Comparison of ENCODE assay signal across 9 cellular contexts in genomic region chr9:14346826-14347407, GRCh38. TPM values are rescaled to one million over a fixed set of nuclear protein-coding genes. Genes with fewer than 3 reads are reported as not detected.
DNase-seq lines count a peak whose midpoint lies in the region; ATAC-seq and TF ChIP-seq lines count a peak whose summit lies in the region.
"Had no signal": no experiment of that assay in that cellular context is flagged by ENCODE, and none has a peak within 500 bp of the region (broad histone marks: within the 10 kb centered on the region; RNA-seq: fewer than 3 reads in every experiment).

No MANE protein-coding gene starts in this region.

- no peak overlapping the region for H3K18ac ChIP-seq in neuronal stem cell (ENCODE audit: low read length)

- WGBS in neuronal stem cell (ENCODE audit: extremely low coverage in 2 of 2, insufficient read length in 2 of 2, insufficient replicate concordance in 1 of 2), 2 donors: no CpG with 5 or more reads among the region's 37 CpGs

- H3K9me3 ChIP-seq in cardiac muscle cell (ENCODE audit: low read depth) (no peaks in the 10 kb centered on the region), neuronal stem cell (replicated peaks in 1 of 2; ENCODE audit: control insufficient read depth in 2 of 2, insufficient read depth in 1 of 2, low read depth in 1 of 2, low read length in 2 of 2) (peaks cover 0 to 7% of the 10 kb centered on the region in 2 donors), vagina (no peaks in the 10 kb centered on the region)

- H3K4me1 ChIP-seq in cardiac muscle cell (ENCODE audit: low read depth) (peaks cover 23% of the 10 kb centered on the region), neuronal stem cell (ENCODE audit: control insufficient read depth in 2 of 2, insufficient read depth in 1 of 2, low read depth in 1 of 2, low read length in 2 of 2) (peaks cover 20 to 47% of the 10 kb centered on the region in 2 donors), vagina (peaks cover 40% of the 10 kb centered on the region)

- TF ChIP-seq POLR2A in vagina (IDR thresholded peaks at IDR 0.05): no peak

- intact Hi-C loops in vagina (cut with DNase I): loop anchor here (2.0 to 10.0 kb wide), 2 partner anchors 32 to 902 kb away; partner anchors contain the start of gene NFIB

- H4K91ac ChIP-seq in neuronal stem cell (ENCODE audit: low read depth, low read length, poor library complexity): no peak overlapping the region

- TF ChIP-seq CTCF in cardiac muscle cell (IDR thresholded peaks at IDR 0.05; ENCODE audit: low read depth, low read length): no peak
- no peak for TF ChIP-seq CTCF in vagina (IDR thresholded peaks at IDR 0.05)

- H2BK12ac ChIP-seq in neuronal stem cell (ENCODE audit: low read length): no peak overlapping the region

- H3K4me1 Mint-ChIP-seq in T-helper 2 cell treated with Interferon-gamma antibody and Interleukin-4, amounts not matched to agents 5 μg/mL and 100 μg/mL, for 36 hours (ENCODE audit: low read depth): peaks cover 2% of the 10 kb centered on the region

- H3K36me3 ChIP-seq in cardiac muscle cell: no peaks in the 10 kb centered on the region
- no peaks in the 10 kb centered on the region for H3K36me3 ChIP-seq in neuronal stem cell (replicated peaks in 1 of 2; ENCODE audit: control insufficient read depth in 2 of 2, insufficient read depth in 2 of 2, low read length in 2 of 2)
- H3K36me3 ChIP-seq in vagina: no peaks in the 10 kb centered on the region

- H3K79me1 ChIP-seq in neuronal stem cell (ENCODE audit: low read depth, low read length): no peaks in the 10 kb centered on the region

- H3K14ac ChIP-seq in neuronal stem cell (ENCODE audit: low read length): no peak overlapping the region

- H3K9ac ChIP-seq in neuronal stem cell (ENCODE audit: low read depth, low read length, poor library complexity): no peak overlapping the region

- peak overlapping the region; percentile 83 for H2AFZ ChIP-seq in neuronal stem cell (ENCODE audit: low read length)

- H2BK120ac ChIP-seq in neuronal stem cell (ENCODE audit: low read depth, low read length): no peak overlapping the region

- H2BK5ac ChIP-seq in neuronal stem cell (ENCODE audit: low read length): no peak overlapping the region

- H3K4me3 ChIP-seq in cardiac muscle cell: peak overlapping the region; percentile 37
- peak overlapping the region; percentile 27 to 74 for H3K4me3 ChIP-seq in neuronal stem cell (ENCODE audit: low read length in 2 of 2)
- peak overlapping the region; percentile 42 to 50 for H3K4me3 ChIP-seq in vagina

- no peak overlapping the region for H3K27ac ChIP-seq in cardiac muscle cell
- no peak overlapping the region for H3K27ac ChIP-seq in neuronal stem cell (replicated peaks; ENCODE audit: low read length)
- H3K27ac ChIP-seq in vagina: peak overlapping the region; percentile 59

- H3K4ac ChIP-seq in neuronal stem cell (ENCODE audit: low read length): no peak overlapping the region

- peak; percentile 17 to 37 for DNase-seq in NCI-H526 (lab: John Stamatoyannopoulos, UW)
- DNase-seq in NCI-H526 treated with DMSO at 0.1 percent for 48 hours (lab: John Stamatoyannopoulos, UW): no peak
- peak in 1 of 2 donors; percentile 45 for DNase-seq in cardiac muscle cell (ENCODE audit: low read depth in 1 of 2, low spot score in 1 of 2)
- no peak for DNase-seq in neuronal stem cell (ENCODE audit: low spot score)
- DNase-seq in vagina (ENCODE audit: extremely low spot score in 2 of 2): no peak
- DNase-seq in Kasumi-1 (lab: John Stamatoyannopoulos, UW): no peak
- DNase-seq in T-helper 2 cell treated with Interferon-gamma antibody and Interleukin-4, amounts not matched to agents 5 μg/mL and 100 μg/mL, for 36 hours (ENCODE audit: low spot score): no peak
- DNase-seq: KBM-7 had no signal

- H3K27me3 ChIP-seq in cardiac muscle cell: peaks cover 100% of the 10 kb centered on the region
- H3K27me3 ChIP-seq in neuronal stem cell (ENCODE audit: control insufficient read depth in 3 of 3, insufficient read depth in 3 of 3, low read depth in 1 of 3, low read length in 3 of 3): peaks cover 32 to 100% (median 90%) of the 10 kb centered on the region in 3 experiments
- peaks cover 5% of the 10 kb centered on the region for H3K27me3 ChIP-seq in vagina

- no peak for ATAC-seq in GM19328 (IDR thresholded peaks at IDR 0.05; ENCODE audit: unreplicated experiment)

- H3K36me3 Mint-ChIP-seq in T-helper 2 cell treated with Interferon-gamma antibody and Interleukin-4, amounts not matched to agents 5 μg/mL and 100 μg/mL, for 36 hours (ENCODE audit: low read depth): no peaks in the 10 kb centered on the region

- H3K4me2 ChIP-seq in neuronal stem cell (ENCODE audit: insufficient read depth, low read length, poor library complexity, severe bottlenecking): peak overlapping the region; percentile 66

- H3K9me3 Mint-ChIP-seq in T-helper 2 cell treated with Interferon-gamma antibody and Interleukin-4, amounts not matched to agents 5 μg/mL and 100 μg/mL, for 36 hours: no peaks in the 10 kb centered on the region

- no peak overlapping the region for H3K23ac ChIP-seq in neuronal stem cell (ENCODE audit: low read depth, low read length, poor library complexity)

- no peak overlapping the region for H4K8ac ChIP-seq in neuronal stem cell (ENCODE audit: low read depth, low read length)

- no peak overlapping the region for H3K27ac Mint-ChIP-seq in T-helper 2 cell treated with Interferon-gamma antibody and Interleukin-4, amounts not matched to agents 5 μg/mL and 100 μg/mL, for 36 hours

- H2BK15ac ChIP-seq in neuronal stem cell (ENCODE audit: low read length): no peak overlapping the region

- no peak overlapping the region for H3K4me3 Mint-ChIP-seq in T-helper 2 cell treated with Interferon-gamma antibody and Interleukin-4, amounts not matched to agents 5 μg/mL and 100 μg/mL, for 36 hours

- no peak overlapping the region for H2AK5ac ChIP-seq in neuronal stem cell (ENCODE audit: low read depth, low read length)

- H3K27me3 Mint-ChIP-seq in T-helper 2 cell treated with Interferon-gamma antibody and Interleukin-4, amounts not matched to agents 5 μg/mL and 100 μg/mL, for 36 hours (ENCODE audit: low read depth): peaks cover 57% of the 10 kb centered on the region

RNA-seq across cellular contexts. Expression of gene NFIB, which starts 33.0 kb away (rescaled TPM):
- total RNA-seq in cardiac muscle cell (10.4 and 13.9 TPM in 2 replicates), vagina (73.4 TPM)
- 5.7 and 7.8 TPM in 2 replicates for polyA plus RNA-seq in cardiac muscle cell
- 0.08 TPM for polyA plus RNA-seq in neuronal stem cell (2013, experiment 1 of 2)
- polyA plus RNA-seq in neuronal stem cell (2013, experiment 2 of 2): 0.10 TPM

Comparison
In these comparisons a context has a peak if more than half of its experiments do, and no peak if none do; other contexts are left out.
1. DNase-seq: peak in NCI-H526 (2 of 2); none in NCI-H526 treated with DMSO at 0.1 percent for 48 hours (single experiment), neuronal stem cell (single experiment), vagina (0 of 2), Kasumi-1 (0 of 2) and T-helper 2 cell treated with Interferon-gamma antibody and Interleukin-4, amounts not matched to agents 5 μg/mL and 100 μg/mL, for 36 hours (single experiment).
2. Peak in every context shown above with its lines, with median percentiles within 50 percentile points of each other: H3K4me3 ChIP-seq.